In genomic region chr1:164770149-164770529, GRCh38 we compare ENCODE assay signal across 31 cellular contexts.
A peak's percentile ranks its signal among the peaks of the same experiment; 100 is the strongest.
DNase-seq lines count a peak whose midpoint lies in the region; ATAC-seq, FAIRE-seq and TF ChIP-seq lines count a peak whose summit lies in the region.
"Had no signal": no experiment of that assay in that cellular context is flagged by ENCODE, and none has a peak within 500 bp of the region (broad histone marks: within the 10 kb centered on the region; RNA-seq: fewer than 3 reads in every experiment).

No MANE protein-coding gene starts in this region.

- H3K9ac ChIP-seq in astrocyte (ENCODE audit: low read length) = no peak overlapping the region
- H3K9ac ChIP-seq in muscle layer of colon (ENCODE audit: low read length) = no peak overlapping the region
- H3K9ac ChIP-seq: BLaER1 treated with 17β-estradiol and CSF1 and Interleukin-3, amounts not matched to agents 10 nM and 100 nM had no signal

- POLR2A ChIA-PET in PC-9 (lab: Charles Lee; ENCODE audit: unreplicated experiment) = no interaction called here

- DNase-seq in PC-9 (no peak), astrocyte (ENCODE audit: low read depth) (no peak), thoracic aorta (ENCODE audit: low spot score) (no peak), chondrocyte (ENCODE audit: low spot score) (no peak), GOT3 (lab: John Stamatoyannopoulos, UW) (no peak)
- DNase-seq: activated CD4-positive, alpha-beta T cell treated with anti-CD3 and anti-CD28 coated beads, Interleukin-2, amount 50 U/mL, for 1 hour; activated naive CD4-positive, alpha-beta T cell treated with anti-CD3 and anti-CD28 coated beads for 36 hours; effector memory CD8-positive, alpha-beta T cell; foreskin keratinocyte; GDM1; hippocampal formation; left cardiac atrium; MV-4-11; naive B cell; NCI-H1436 treated with DMSO at 0.1 percent for 48 hours; NCI-H510A; occipital lobe; SHP77 treated with DMSO at 0.1 percent for 48 hours had no signal

- FAIRE-seq in astrocyte (lab: Jason Lieb, UNC) = no peak
- FAIRE-seq: bronchial epithelial cell had no signal

- H3K79me2 ChIP-seq in PC-9 (ENCODE audit: low read depth) (peaks cover 40% of the 10 kb centered on the region), astrocyte (ENCODE audit: insufficient read depth, low read length) (no peaks in the 10 kb centered on the region)

- TF ChIP-seq CTCF in PC-9 (conservative IDR thresholded peaks at IDR 0.05) = no peak
- no peak for TF ChIP-seq CTCF in astrocyte (IDR thresholded peaks at IDR 0.05; ENCODE audit: insufficient read depth, low read depth, low read length)
- TF ChIP-seq CTCF in thoracic aorta (IDR thresholded peaks at IDR 0.05) = no peak
- no peak for TF ChIP-seq CTCF in chondrocyte (IDR thresholded peaks at IDR 0.05)

- BruUV-seq in PC-9 (replicated peaks; lab: Mats Ljungman, UMichigan) = no TSS peak

- H2AFZ ChIP-seq in PC-9 (no peak overlapping the region), astrocyte (ENCODE audit: low read depth, low read length) (no peak overlapping the region)

- no peaks in the 10 kb centered on the region for H3K9me2 ChIP-seq in PC-9 (ENCODE audit: insufficient read depth)

- H3K4me3 ChIP-seq in PC-9 = no peak overlapping the region
- no peak overlapping the region for H3K4me3 ChIP-seq in astrocyte (ENCODE audit: insufficient read depth, low read depth, low read length)
- H3K4me3 ChIP-seq in muscle layer of colon (ENCODE audit: low read depth in 1 of 2, low read length in 2 of 2) = no peak overlapping the region
- no peak overlapping the region for H3K4me3 ChIP-seq in thoracic aorta
- H3K4me3 ChIP-seq: adrenal gland; BLaER1 treated with 17β-estradiol and CSF1 and Interleukin-3, amounts not matched to agents 10 nM and 100 nM; coronary artery; skin epidermis; tibial nerve had no signal

- H3K36me3 Mint-ChIP-seq in astrocyte (ENCODE audit: low read depth, unreplicated experiment) (no peaks in the 10 kb centered on the region), chondrocyte (ENCODE audit: low read depth) (no peaks in the 10 kb centered on the region)
- H3K36me3 Mint-ChIP-seq: naive B cell had no signal

- CTCF ChIA-PET in PC-9 (lab: Charles Lee) = no interaction called here

- no peak for ATAC-seq in thoracic aorta (ENCODE audit: insufficient number of reproducible peaks, low FRiP score, low read depth)
- no peak for ATAC-seq in GM21528 (IDR thresholded peaks at IDR 0.05; ENCODE audit: low FRiP score, unreplicated experiment)
- ATAC-seq in GM18517 (IDR thresholded peaks at IDR 0.05; ENCODE audit: unreplicated experiment) = no peak
- ATAC-seq: effector memory CD8-positive, alpha-beta T cell; esophagus mucosa; foreskin keratinocyte; left cardiac atrium; Panc1 had no signal

- H3K9me3 ChIP-seq in PC-9 (ENCODE audit: insufficient read depth, low read depth) (no peaks in the 10 kb centered on the region), astrocyte (ENCODE audit: insufficient read depth, low read depth, low read length) (no peaks in the 10 kb centered on the region), muscle layer of colon (ENCODE audit: low read length) (no peaks in the 10 kb centered on the region), thoracic aorta (no peaks in the 10 kb centered on the region)
- H3K9me3 ChIP-seq: adrenal gland; BLaER1 treated with 17β-estradiol and CSF1 and Interleukin-3, amounts not matched to agents 10 nM and 100 nM; tibial nerve had no signal

- no peaks in the 10 kb centered on the region for H3K27me3 Mint-ChIP-seq in astrocyte (ENCODE audit: low read depth, unreplicated experiment)
- no peaks in the 10 kb centered on the region for H3K27me3 Mint-ChIP-seq in chondrocyte (ENCODE audit: low read depth)
- H3K27me3 Mint-ChIP-seq: effector memory CD8-positive, alpha-beta T cell; stimulated activated naive CD8-positive, alpha-beta T cell treated with anti-CD3 and anti-CD28 coated beads, Interleukin-15, Interleukin-2, amounts not matched to agents 100 ng/mL and 50 ng/mL, for 24 hours had no signal

- H3K4me1 ChIP-seq in PC-9 (replicated peaks; ENCODE audit: insufficient read depth) = peaks cover 97% of the 10 kb centered on the region
- H3K4me1 ChIP-seq in astrocyte (ENCODE audit: insufficient read depth, low read length) = peaks cover 59% of the 10 kb centered on the region
- peaks cover 72% of the 10 kb centered on the region for H3K4me1 ChIP-seq in muscle layer of colon (ENCODE audit: insufficient read depth, low read length)
- H3K4me1 ChIP-seq in thoracic aorta (ENCODE audit: control insufficient read depth in 1 of 2, low read depth in 2 of 2) = peaks cover 34 to 83% of the 10 kb centered on the region in 2 donors

- H3K27me3 ChIP-seq in PC-9 (ENCODE audit: insufficient read depth, low read depth) = no peaks in the 10 kb centered on the region
- H3K27me3 ChIP-seq in astrocyte (ENCODE audit: insufficient read depth, low read length) = no peaks in the 10 kb centered on the region
- no peaks in the 10 kb centered on the region for H3K27me3 ChIP-seq in muscle layer of colon (ENCODE audit: control insufficient read depth in 1 of 2, insufficient read depth in 2 of 2, low read length in 2 of 2)
- no peaks in the 10 kb centered on the region for H3K27me3 ChIP-seq in thoracic aorta (replicated peaks; ENCODE audit: insufficient read depth)
- H3K27me3 ChIP-seq: adrenal gland; BLaER1 treated with 17β-estradiol and CSF1 and Interleukin-3, amounts not matched to agents 10 nM and 100 nM; foreskin keratinocyte; tibial nerve had no signal

- H3K27ac Mint-ChIP-seq in astrocyte (ENCODE audit: unreplicated experiment) = peak overlapping the region; percentile 27
- H3K27ac Mint-ChIP-seq in chondrocyte (ENCODE audit: unreplicated experiment) = no peak overlapping the region
- H3K27ac Mint-ChIP-seq: activated naive CD4-positive, alpha-beta T cell treated with anti-CD3 and anti-CD28 coated beads for 36 hours; effector memory CD8-positive, alpha-beta T cell; naive B cell; stimulated activated naive CD8-positive, alpha-beta T cell treated with anti-CD3 and anti-CD28 coated beads, Interleukin-15, Interleukin-2, amounts not matched to agents 100 ng/mL and 50 ng/mL, for 24 hours; T-helper 2 cell treated with Interferon-gamma antibody and Interleukin-4, amounts not matched to agents 5 μg/mL and 100 μg/mL, for 36 hours had no signal

- H3K9me3 Mint-ChIP-seq in astrocyte (ENCODE audit: unreplicated experiment) (no peaks in the 10 kb centered on the region), chondrocyte (ENCODE audit: low read depth) (no peaks in the 10 kb centered on the region)
- H3K9me3 Mint-ChIP-seq: activated naive CD4-positive, alpha-beta T cell treated with anti-CD3 and anti-CD28 coated beads for 36 hours; effector memory CD8-positive, alpha-beta T cell; stimulated activated naive CD8-positive, alpha-beta T cell treated with anti-CD3 and anti-CD28 coated beads, Interleukin-15, Interleukin-2, amounts not matched to agents 100 ng/mL and 50 ng/mL, for 24 hours; T-helper 2 cell treated with Interferon-gamma antibody and Interleukin-4, amounts not matched to agents 5 μg/mL and 100 μg/mL, for 36 hours had no signal

- H3F3A ChIP-seq in PC-9 (ENCODE audit: insufficient read depth, low read depth) = peaks cover 56% of the 10 kb centered on the region

- no peaks in the 10 kb centered on the region for H4K20me1 ChIP-seq in PC-9 (ENCODE audit: insufficient read depth)
- no peaks in the 10 kb centered on the region for H4K20me1 ChIP-seq in astrocyte (ENCODE audit: insufficient read depth, low read length)

- H3K27ac ChIP-seq in PC-9 (peak overlapping the region; percentile 98), astrocyte (ENCODE audit: low read depth, low read length) (no peak overlapping the region), muscle layer of colon (ENCODE audit: low read depth, low read length) (peak overlapping the region; percentile 16), thoracic aorta (peak overlapping the region; percentile 64 to 77)
- H3K27ac ChIP-seq: BLaER1 treated with 17β-estradiol and CSF1 and Interleukin-3, amounts not matched to agents 10 nM and 100 nM had no signal

- intact Hi-C loops in PC-9 (cut with micrococcal nuclease; ENCODE audit: unreplicated experiment) = loop anchor here (5.0 kb wide), 1 partner anchor 213 kb away; the partner anchor contains the start of gene PBX1

- H3K36me3 ChIP-seq in PC-9 (ENCODE audit: low read depth) = 0 out of 2 replicates have a peak, but pooled peaks cover 7% of the 10 kb centered on the region
- H3K36me3 ChIP-seq in astrocyte (ENCODE audit: insufficient read depth, low read length) = no peaks in the 10 kb centered on the region
- no peaks in the 10 kb centered on the region for H3K36me3 ChIP-seq in muscle layer of colon (ENCODE audit: insufficient read depth, low read length)
- no peaks in the 10 kb centered on the region for H3K36me3 ChIP-seq in thoracic aorta
- H3K36me3 ChIP-seq: adrenal gland, tibial nerve had no signal

- peak overlapping the region; percentile 72 for H3K4me2 ChIP-seq in PC-9
- H3K4me2 ChIP-seq in astrocyte (ENCODE audit: low read length) = no peak overlapping the region
- H3K4me2 ChIP-seq: BLaER1 treated with 17β-estradiol and CSF1 and Interleukin-3, amounts not matched to agents 10 nM and 100 nM had no signal

- H3K4me1 Mint-ChIP-seq in astrocyte (ENCODE audit: low read depth, unreplicated experiment) = peaks cover 80% of the 10 kb centered on the region
- peaks cover 73% of the 10 kb centered on the region for H3K4me1 Mint-ChIP-seq in chondrocyte (ENCODE audit: low read depth)
- H3K4me1 Mint-ChIP-seq: naive B cell had no signal

- H3K4me3 Mint-ChIP-seq in astrocyte (ENCODE audit: unreplicated experiment) (no peak overlapping the region), chondrocyte (ENCODE audit: unreplicated experiment) (no peak overlapping the region)
- H3K4me3 Mint-ChIP-seq: activated naive CD4-positive, alpha-beta T cell treated with anti-CD3 and anti-CD28 coated beads for 36 hours; effector memory CD8-positive, alpha-beta T cell; naive B cell; stimulated activated naive CD8-positive, alpha-beta T cell treated with anti-CD3 and anti-CD28 coated beads, Interleukin-15, Interleukin-2, amounts not matched to agents 100 ng/mL and 50 ng/mL, for 24 hours; T-helper 2 cell treated with Interferon-gamma antibody and Interleukin-4, amounts not matched to agents 5 μg/mL and 100 μg/mL, for 36 hours had no signal
